ENCODE assay signal across 1 cellular context in the genomic region with DNA sequence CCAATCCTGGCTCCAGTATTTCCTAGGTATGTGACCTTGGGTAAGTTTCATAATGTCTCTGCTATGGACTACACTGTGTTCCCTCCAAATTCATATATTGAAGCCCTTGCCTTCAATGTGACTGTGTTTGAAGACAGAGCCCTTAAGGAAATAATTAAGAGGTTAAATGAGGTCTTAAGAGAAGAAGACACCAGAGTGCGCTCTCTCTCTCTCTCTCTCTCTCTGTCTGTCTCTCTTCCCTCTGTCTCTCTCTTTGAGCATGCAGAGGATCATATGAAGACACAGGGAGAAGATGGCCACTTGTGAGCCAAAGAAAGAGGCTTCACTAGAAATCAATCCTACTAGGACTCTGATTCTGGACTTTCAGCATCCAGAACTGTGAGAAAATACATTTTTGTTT.
TF ChIP-seq lines count a peak whose summit lies in the region.

No MANE protein-coding gene starts in this region.

TF ChIP-seq in H1, 55 proteins besides CTCF, POLR2A, EP300 and RAD21 (continued from another document):
- TF ChIP-seq, protein P1, sequence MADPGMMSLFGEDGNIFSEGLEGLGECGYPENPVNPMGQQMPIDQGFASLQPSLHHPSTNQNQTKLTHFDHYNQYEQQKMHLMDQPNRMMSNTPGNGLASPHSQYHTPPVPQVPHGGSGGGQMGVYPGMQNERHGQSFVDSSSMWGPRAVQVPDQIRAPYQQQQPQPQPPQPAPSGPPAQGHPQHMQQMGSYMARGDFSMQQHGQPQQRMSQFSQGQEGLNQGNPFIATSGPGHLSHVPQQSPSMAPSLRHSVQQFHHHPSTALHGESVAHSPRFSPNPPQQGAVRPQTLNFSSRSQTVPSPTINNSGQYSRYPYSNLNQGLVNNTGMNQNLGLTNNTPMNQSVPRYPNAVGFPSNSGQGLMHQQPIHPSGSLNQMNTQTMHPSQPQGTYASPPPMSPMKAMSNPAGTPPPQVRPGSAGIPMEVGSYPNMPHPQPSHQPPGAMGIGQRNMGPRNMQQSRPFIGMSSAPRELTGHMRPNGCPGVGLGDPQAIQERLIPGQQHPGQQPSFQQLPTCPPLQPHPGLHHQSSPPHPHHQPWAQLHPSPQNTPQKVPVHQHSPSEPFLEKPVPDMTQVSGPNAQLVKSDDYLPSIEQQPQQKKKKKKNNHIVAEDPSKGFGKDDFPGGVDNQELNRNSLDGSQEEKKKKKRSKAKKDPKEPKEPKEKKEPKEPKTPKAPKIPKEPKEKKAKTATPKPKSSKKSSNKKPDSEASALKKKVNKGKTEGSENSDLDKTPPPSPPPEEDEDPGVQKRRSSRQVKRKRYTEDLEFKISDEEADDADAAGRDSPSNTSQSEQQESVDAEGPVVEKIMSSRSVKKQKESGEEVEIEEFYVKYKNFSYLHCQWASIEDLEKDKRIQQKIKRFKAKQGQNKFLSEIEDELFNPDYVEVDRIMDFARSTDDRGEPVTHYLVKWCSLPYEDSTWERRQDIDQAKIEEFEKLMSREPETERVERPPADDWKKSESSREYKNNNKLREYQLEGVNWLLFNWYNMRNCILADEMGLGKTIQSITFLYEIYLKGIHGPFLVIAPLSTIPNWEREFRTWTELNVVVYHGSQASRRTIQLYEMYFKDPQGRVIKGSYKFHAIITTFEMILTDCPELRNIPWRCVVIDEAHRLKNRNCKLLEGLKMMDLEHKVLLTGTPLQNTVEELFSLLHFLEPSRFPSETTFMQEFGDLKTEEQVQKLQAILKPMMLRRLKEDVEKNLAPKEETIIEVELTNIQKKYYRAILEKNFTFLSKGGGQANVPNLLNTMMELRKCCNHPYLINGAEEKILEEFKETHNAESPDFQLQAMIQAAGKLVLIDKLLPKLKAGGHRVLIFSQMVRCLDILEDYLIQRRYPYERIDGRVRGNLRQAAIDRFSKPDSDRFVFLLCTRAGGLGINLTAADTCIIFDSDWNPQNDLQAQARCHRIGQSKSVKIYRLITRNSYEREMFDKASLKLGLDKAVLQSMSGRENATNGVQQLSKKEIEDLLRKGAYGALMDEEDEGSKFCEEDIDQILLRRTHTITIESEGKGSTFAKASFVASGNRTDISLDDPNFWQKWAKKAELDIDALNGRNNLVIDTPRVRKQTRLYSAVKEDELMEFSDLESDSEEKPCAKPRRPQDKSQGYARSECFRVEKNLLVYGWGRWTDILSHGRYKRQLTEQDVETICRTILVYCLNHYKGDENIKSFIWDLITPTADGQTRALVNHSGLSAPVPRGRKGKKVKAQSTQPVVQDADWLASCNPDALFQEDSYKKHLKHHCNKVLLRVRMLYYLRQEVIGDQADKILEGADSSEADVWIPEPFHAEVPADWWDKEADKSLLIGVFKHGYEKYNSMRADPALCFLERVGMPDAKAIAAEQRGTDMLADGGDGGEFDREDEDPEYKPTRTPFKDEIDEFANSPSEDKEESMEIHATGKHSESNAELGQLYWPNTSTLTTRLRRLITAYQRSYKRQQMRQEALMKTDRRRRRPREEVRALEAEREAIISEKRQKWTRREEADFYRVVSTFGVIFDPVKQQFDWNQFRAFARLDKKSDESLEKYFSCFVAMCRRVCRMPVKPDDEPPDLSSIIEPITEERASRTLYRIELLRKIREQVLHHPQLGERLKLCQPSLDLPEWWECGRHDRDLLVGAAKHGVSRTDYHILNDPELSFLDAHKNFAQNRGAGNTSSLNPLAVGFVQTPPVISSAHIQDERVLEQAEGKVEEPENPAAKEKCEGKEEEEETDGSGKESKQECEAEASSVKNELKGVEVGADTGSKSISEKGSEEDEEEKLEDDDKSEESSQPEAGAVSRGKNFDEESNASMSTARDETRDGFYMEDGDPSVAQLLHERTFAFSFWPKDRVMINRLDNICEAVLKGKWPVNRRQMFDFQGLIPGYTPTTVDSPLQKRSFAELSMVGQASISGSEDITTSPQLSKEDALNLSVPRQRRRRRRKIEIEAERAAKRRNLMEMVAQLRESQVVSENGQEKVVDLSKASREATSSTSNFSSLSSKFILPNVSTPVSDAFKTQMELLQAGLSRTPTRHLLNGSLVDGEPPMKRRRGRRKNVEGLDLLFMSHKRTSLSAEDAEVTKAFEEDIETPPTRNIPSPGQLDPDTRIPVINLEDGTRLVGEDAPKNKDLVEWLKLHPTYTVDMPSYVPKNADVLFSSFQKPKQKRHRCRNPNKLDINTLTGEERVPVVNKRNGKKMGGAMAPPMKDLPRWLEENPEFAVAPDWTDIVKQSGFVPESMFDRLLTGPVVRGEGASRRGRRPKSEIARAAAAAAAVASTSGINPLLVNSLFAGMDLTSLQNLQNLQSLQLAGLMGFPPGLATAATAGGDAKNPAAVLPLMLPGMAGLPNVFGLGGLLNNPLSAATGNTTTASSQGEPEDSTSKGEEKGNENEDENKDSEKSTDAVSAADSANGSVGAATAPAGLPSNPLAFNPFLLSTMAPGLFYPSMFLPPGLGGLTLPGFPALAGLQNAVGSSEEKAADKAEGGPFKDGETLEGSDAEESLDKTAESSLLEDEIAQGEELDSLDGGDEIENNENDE (IDR thresholded peaks at IDR 0.05; ENCODE audit: insufficient replicate concordance, low read length), result no peak
